In the genomic region with DNA sequence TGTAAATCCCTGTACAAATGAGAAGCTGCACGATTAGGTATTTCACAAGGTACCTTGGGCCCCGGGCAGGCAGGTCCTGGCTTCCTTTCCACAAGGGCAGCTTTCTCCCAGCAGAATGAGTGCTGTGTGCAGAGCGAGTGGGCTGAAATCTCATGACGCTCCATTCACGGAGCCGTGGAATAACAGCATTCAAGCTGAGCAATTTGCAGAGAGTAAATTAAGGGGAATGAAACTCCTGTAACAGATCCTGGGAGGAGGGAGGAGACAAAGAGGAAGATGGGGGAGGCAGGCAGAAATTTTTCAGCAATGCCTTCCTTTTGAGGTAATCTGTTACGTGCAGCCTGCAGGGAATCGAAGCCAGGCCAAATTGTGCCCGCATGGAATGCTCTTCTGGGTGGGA, we compare ENCODE assay signal across 27 cellular contexts.
"Had no signal": no experiment of that assay in that cellular context is flagged by ENCODE, and none has a peak within 500 bp of the region (broad histone marks: within the 10 kb centered on the region; RNA-seq: fewer than 3 reads in every experiment).

No MANE protein-coding gene starts in this region.

- H3K4me3 ChIP-seq: cardiac muscle cell, SJCRH30 had no signal

- H3K27me3 Mint-ChIP-seq: activated CD4-positive, alpha-beta T cell treated with anti-CD3 and anti-CD28 coated beads, Interleukin-2, amount 10 ng/mL, durations not matched to agents 24 days and 14 days had no signal

- H3K36me3 Mint-ChIP-seq: activated naive CD8-positive, alpha-beta T cell treated with anti-CD3 and anti-CD28 coated beads for 36 hours had no signal

- DNase-seq: activated CD4-positive, alpha-beta T cell treated with anti-CD3 and anti-CD28 coated beads, Interleukin-2, amount 10 ng/mL, durations not matched to agents 24 days and 14 days; activated CD4-positive, alpha-beta T cell treated with anti-CD3 and anti-CD28 coated beads, Interleukin-2, amount 50 U/mL, for 4 hours; activated CD8-positive, alpha-beta T cell treated with anti-CD3 and anti-CD28 coated beads for 36 hours; activated effector memory CD4-positive, alpha-beta T cell treated with anti-CD3 and anti-CD28 coated beads, Interleukin-2, amount 50 U/mL, for 16 hours; activated naive CD4-positive, alpha-beta T cell; activated naive CD4-positive, alpha-beta T cell treated with anti-CD3 and anti-CD28 coated beads, Interleukin-2, amount 50 U/mL, for 16 hours; activated naive CD8-positive, alpha-beta T cell treated with anti-CD3 and anti-CD28 coated beads for 36 hours; activated T-cell treated with anti-CD3 and anti-CD28 coated beads, Interleukin-2, amount 50 U/mL, for 1 hour; activated T-cell treated with anti-CD3 and anti-CD28 coated beads, Interleukin-2, amount 50 U/mL, for 72 hours; amniotic stem cell; aorta; Karpas-422; KBM-7; NCI-H1105; NCI-H1417 treated with DMSO at 0.1 percent for 48 hours; NCI-H1930; NCI-H2081 treated with DMSO at 0.1 percent for 48 hours; NCI-H345; NCI-H524 treated with DMSO at 0.1 percent for 48 hours; SHP77; SJCRH30; SK-N-SH had no signal

- H3K4me3 Mint-ChIP-seq: activated CD4-positive, alpha-beta T cell treated with anti-CD3 and anti-CD28 coated beads, Interleukin-2, amount 10 ng/mL, durations not matched to agents 24 days and 14 days; activated CD8-positive, alpha-beta T cell treated with anti-CD3 and anti-CD28 coated beads for 36 hours; activated naive CD8-positive, alpha-beta T cell treated with anti-CD3 and anti-CD28 coated beads for 36 hours; activated T-cell treated with anti-CD3 and anti-CD28 coated beads, Interleukin-2, amount 50 U/mL, for 72 hours; activated T-helper 17 cell treated with anti-CD3 and anti-CD28 coated beads, Interleukin-2, amount 50 U/mL, for 72 hours; T-helper 1 cell treated with Interleukin-12 subunit alpha and Interleukin-12 subunit beta and Interleukin-4 antibody, amounts not matched to agents 30 μg/mL and 1 μg/mL, for 36 hours; T-helper 2 cell treated with Interferon-gamma antibody and Interleukin-4, amounts not matched to agents 5 μg/mL and 100 μg/mL, for 36 hours had no signal

- ATAC-seq: activated CD8-positive, alpha-beta T cell treated with anti-CD3 and anti-CD28 coated beads for 36 hours; activated T-cell treated with anti-CD3 and anti-CD28 coated beads, Interleukin-2, amount 50 U/mL, for 72 hours; activated T-helper 17 cell treated with anti-CD3 and anti-CD28 coated beads, Interleukin-2, amount 50 U/mL, for 72 hours; Panc1 had no signal

- H3K9me3 ChIP-seq: SJCRH30 had no signal

- H3K9me3 Mint-ChIP-seq: activated CD4-positive, alpha-beta T cell treated with anti-CD3 and anti-CD28 coated beads, Interleukin-2, amount 10 ng/mL, durations not matched to agents 24 days and 14 days; activated CD8-positive, alpha-beta T cell treated with anti-CD3 and anti-CD28 coated beads for 36 hours; activated naive CD8-positive, alpha-beta T cell treated with anti-CD3 and anti-CD28 coated beads for 36 hours; activated T-cell treated with anti-CD3 and anti-CD28 coated beads, Interleukin-2, amount 50 U/mL, for 72 hours; activated T-helper 17 cell treated with anti-CD3 and anti-CD28 coated beads, Interleukin-2, amount 50 U/mL, for 72 hours; T-helper 1 cell treated with Interleukin-12 subunit alpha and Interleukin-12 subunit beta and Interleukin-4 antibody, amounts not matched to agents 30 μg/mL and 1 μg/mL, for 36 hours; T-helper 2 cell treated with Interferon-gamma antibody and Interleukin-4, amounts not matched to agents 5 μg/mL and 100 μg/mL, for 36 hours had no signal

- H3K4me1 ChIP-seq: SJCRH30 had no signal

- H3K27ac Mint-ChIP-seq: activated CD4-positive, alpha-beta T cell treated with anti-CD3 and anti-CD28 coated beads, Interleukin-2, amount 10 ng/mL, durations not matched to agents 24 days and 14 days; activated CD8-positive, alpha-beta T cell treated with anti-CD3 and anti-CD28 coated beads for 36 hours; activated naive CD8-positive, alpha-beta T cell treated with anti-CD3 and anti-CD28 coated beads for 36 hours; activated T-cell treated with anti-CD3 and anti-CD28 coated beads, Interleukin-2, amount 50 U/mL, for 72 hours; activated T-helper 17 cell treated with anti-CD3 and anti-CD28 coated beads, Interleukin-2, amount 50 U/mL, for 72 hours; T-helper 1 cell treated with Interleukin-12 subunit alpha and Interleukin-12 subunit beta and Interleukin-4 antibody, amounts not matched to agents 30 μg/mL and 1 μg/mL, for 36 hours; T-helper 2 cell treated with Interferon-gamma antibody and Interleukin-4, amounts not matched to agents 5 μg/mL and 100 μg/mL, for 36 hours had no signal

- H3K36me3 ChIP-seq: cardiac muscle cell, SJCRH30 had no signal

- H3K4me1 Mint-ChIP-seq: activated T-helper 17 cell treated with anti-CD3 and anti-CD28 coated beads, Interleukin-2, amount 50 U/mL, for 72 hours had no signal
